ENCODE assay signal across 8 cellular contexts in the genomic region with DNA sequence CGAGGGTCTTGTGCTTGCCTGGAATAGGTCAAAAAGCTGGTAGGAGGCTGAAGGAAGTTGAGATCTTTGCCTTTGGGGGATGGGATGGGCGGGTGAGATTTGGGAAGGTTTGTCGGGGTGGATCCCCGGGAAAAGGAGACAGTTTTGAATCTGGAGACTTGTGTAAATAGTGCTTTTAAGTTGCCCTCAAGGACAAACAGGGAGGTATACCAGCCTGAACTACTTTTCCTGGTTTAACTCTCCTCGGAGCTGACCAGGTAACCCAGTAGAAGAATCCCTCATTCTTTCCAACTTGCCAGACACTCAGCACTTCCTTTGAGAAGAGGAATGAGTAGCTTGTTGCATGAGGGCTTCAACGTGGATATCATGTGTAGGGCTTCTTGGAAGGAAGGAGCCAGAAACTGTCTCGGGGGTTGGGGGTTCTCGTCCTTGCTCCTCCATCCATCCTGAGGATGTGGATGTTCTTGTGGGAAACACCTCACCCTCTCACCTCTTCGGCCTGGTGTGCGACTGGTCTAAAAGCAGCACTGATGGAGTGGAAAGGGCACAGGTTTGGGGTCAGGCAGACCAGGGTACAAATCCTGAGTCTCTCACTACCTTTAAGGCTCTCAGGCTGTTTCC. TPM values are rescaled to one million over a fixed set of nuclear protein-coding genes. Genes with fewer than 3 reads are reported as not detected.
A peak's percentile ranks its signal among the peaks of the same experiment; 100 is the strongest.
DNase-seq lines count a peak whose midpoint lies in the region; ATAC-seq and TF ChIP-seq lines count a peak whose summit lies in the region.

No MANE protein-coding gene starts in this region.

- peak overlapping the region; percentile 77 for H3K4me3 ChIP-seq in DOHH2 (ENCODE audit: low read length)
- H3K4me3 ChIP-seq in RWPE2 (ENCODE audit: severe bottlenecking) = peak overlapping the region; percentile 73
- H3K4me3 ChIP-seq in fibroblast of mammary gland (ENCODE audit: control insufficient read depth, low read depth, low read length) = peak overlapping the region; percentile 64
- peak overlapping the region; percentile 76 for H3K4me3 ChIP-seq in psoas muscle

- ATAC-seq in RWPE2 (ENCODE audit: low read depth) (no peak), psoas muscle (no peak), GM19035 (IDR thresholded peaks at IDR 0.05; ENCODE audit: unreplicated experiment) (no peak)

- intact Hi-C loops in psoas muscle (cut with DNase I) = loop anchor here in 1 of 2 donors (5.0 kb wide), 1 partner anchor 36 kb away; no protein-coding TSS in a partner anchor

- 32 to 55% (median 36%) methylated on average over 10 of the region's 10 CpGs for WGBS in psoas muscle, 3 donors

- H3K36me3 ChIP-seq in DOHH2 (ENCODE audit: control insufficient read depth, low read length) = no peaks in the 10 kb centered on the region
- peaks cover 17% of the 10 kb centered on the region; the same call in 1 of the 2 replicates for H3K36me3 ChIP-seq in RWPE2 (ENCODE audit: low read depth)
- peaks cover 0 to 11% of the 10 kb centered on the region in 2 donors for H3K36me3 ChIP-seq in psoas muscle (ENCODE audit: insufficient read depth in 1 of 2, low read depth in 1 of 2)

- no peak for TF ChIP-seq CTCF in DOHH2 (IDR thresholded peaks at IDR 0.05; ENCODE audit: low read depth, low read length, poor library complexity, severe bottlenecking)
- TF ChIP-seq CTCF in RWPE2 (IDR thresholded peaks at IDR 0.05; ENCODE audit: poor library complexity, severe bottlenecking) = no peak
- TF ChIP-seq CTCF in fibroblast of mammary gland (conservative IDR thresholded peaks at IDR 0.05; ENCODE audit: control insufficient read depth, insufficient read depth, low read depth, low read length) = no peak
- TF ChIP-seq CTCF in psoas muscle (IDR thresholded peaks at IDR 0.05) = no peak

- peaks cover 54% of the 10 kb centered on the region for H3K79me2 ChIP-seq in DOHH2 (ENCODE audit: control insufficient read depth, low read length)

- H3K27me3 ChIP-seq in DOHH2 (ENCODE audit: control insufficient read depth, low read length) (peaks cover 24% of the 10 kb centered on the region), RWPE2 (ENCODE audit: insufficient read depth, poor library complexity, severe bottlenecking) (no peaks in the 10 kb centered on the region), psoas muscle (ENCODE audit: insufficient read depth in 3 of 3, low read length in 2 of 3) (no peaks in the 10 kb centered on the region)

- H3K27ac ChIP-seq in DOHH2 (ENCODE audit: low read depth, low read length) (no peak overlapping the region), RWPE2 (ENCODE audit: poor library complexity, severe bottlenecking) (peak overlapping the region; percentile 77), psoas muscle (peak overlapping the region; percentile 85)

- H3K4me2 ChIP-seq in DOHH2 (ENCODE audit: low read length) = peak overlapping the region; percentile 71

- H3K4me1 ChIP-seq in DOHH2 (ENCODE audit: control insufficient read depth, low read length) (peaks cover 20% of the 10 kb centered on the region), RWPE2 (ENCODE audit: insufficient read depth, poor library complexity, severe bottlenecking) (peaks cover 16% of the 10 kb centered on the region), psoas muscle (peaks cover 34% of the 10 kb centered on the region)

- no peaks in the 10 kb centered on the region for H3F3A ChIP-seq in DOHH2 (ENCODE audit: control insufficient read depth, insufficient read depth)

- H3K9me3 ChIP-seq in DOHH2 (ENCODE audit: control insufficient read depth, insufficient read depth, low read length) (no peaks in the 10 kb centered on the region), RWPE2 (ENCODE audit: severe bottlenecking) (no peaks in the 10 kb centered on the region), psoas muscle (no peaks in the 10 kb centered on the region)

- H3K9me2 ChIP-seq in DOHH2 (replicated peaks; ENCODE audit: control insufficient read depth, low read length) = no peaks in the 10 kb centered on the region

- DNase-seq in RWPE2 (ENCODE audit: low spot score) (no peak), fibroblast of mammary gland (ENCODE audit: low read depth) (no peak), psoas muscle (no peak), mesenteric fat pad (ENCODE audit: low spot score) (no peak), NCI-H2196 (lab: John Stamatoyannopoulos, UW; ENCODE audit: unreplicated experiment) (no peak)
- no peak for DNase-seq in activated CD8-positive, alpha-beta memory T cell treated with anti-CD3 and anti-CD28 coated beads, Interleukin-2, amount 50 U/mL, for 48 hours

- no peaks in the 10 kb centered on the region for H4K20me1 ChIP-seq in DOHH2 (ENCODE audit: control insufficient read depth, insufficient read depth, low read depth, low read length)

RNA-seq across cellular contexts. Expression of a gene that starts 1.9 kb away (rescaled TPM):
- 100 to 1,000 TPM in 3 of 4 donors, 10 to 100 TPM in 1; 96.2 to 236 (median 171) TPM for total RNA-seq in psoas muscle
- polyA plus RNA-seq in psoas muscle = 10 to 100 TPM; 71.2 to 88.7 (median 81.4) TPM
- total RNA-seq in mesenteric fat pad = 19.2 TPM
